In genomic region chr12:53561590-53561953, GRCh38 we compare ENCODE assay signal across 8 cellular contexts. TPM values are rescaled to one million over a fixed set of nuclear protein-coding genes. Genes with fewer than 3 reads are reported as not detected.
DNase-seq lines count a peak whose midpoint lies in the region; TF ChIP-seq lines count a peak whose summit lies in the region.

No MANE protein-coding gene starts in this region.

- no peaks in the 10 kb centered on the region for H3K36me3 Mint-ChIP-seq in chondrocyte (ENCODE audit: low read depth)

- H3K36me3 ChIP-seq in H7 (replicated peaks; ENCODE audit: control insufficient read depth, insufficient read depth, low read length) = no peaks in the 10 kb centered on the region

- no peak overlapping the region for H3K4me3 Mint-ChIP-seq in chondrocyte (ENCODE audit: unreplicated experiment)

- no peak for TF ChIP-seq CTCF in chondrocyte (IDR thresholded peaks at IDR 0.05)

- no peaks in the 10 kb centered on the region for H3K9me3 Mint-ChIP-seq in chondrocyte (ENCODE audit: low read depth)

- peak; percentile 85 for DNase-seq in DMS53 treated with DMSO at 0.1 percent for 48 hours (lab: John Stamatoyannopoulos, UW; ENCODE audit: unreplicated experiment)
- DNase-seq in MV-4-11 (lab: John Stamatoyannopoulos, UW) = peak; percentile 46
- DNase-seq in chondrocyte (ENCODE audit: low spot score) = no peak
- peak; percentile 76 for DNase-seq in non-pigmented ciliary epithelial cell (ENCODE audit: low read depth)
- no peak for DNase-seq in H7
- no peak for DNase-seq in activated CD4-positive, CD25-positive, alpha-beta regulatory T cell treated with anti-CD3 and anti-CD28 coated beads, Interleukin-2, amount 50 U/mL, for 72 hours
- DNase-seq in hypothalamus (lab: John Stamatoyannopoulos, UW) = no peak
- DNase-seq in NAMALWA (ENCODE audit: low spot score) = no peak

- no peak overlapping the region for H3K4me3 ChIP-seq in H7 (ENCODE audit: insufficient read depth, low read depth, low read length)

- peak overlapping the region; percentile 92 for H3K27ac Mint-ChIP-seq in chondrocyte (ENCODE audit: unreplicated experiment)

- H3K27me3 ChIP-seq in H7 (ENCODE audit: control insufficient read depth, insufficient read depth, low read length) = no peaks in the 10 kb centered on the region

- peaks cover 57% of the 10 kb centered on the region for H3K4me1 Mint-ChIP-seq in chondrocyte (ENCODE audit: low read depth)

- H3K27me3 Mint-ChIP-seq in chondrocyte (ENCODE audit: low read depth) = no peaks in the 10 kb centered on the region

RNA-seq across cellular contexts. Expression of gene NPFF, which starts 54.3 kb away (rescaled TPM):
- total RNA-seq in chondrocyte = 0.92 TPM in 1 of 3 replicates, not detected in the others
- not detected in 2 replicates for total RNA-seq in H7 (2014; rRNA removed; shearing (Covaris generic))

Comparison
In these comparisons a context has a peak if more than half of its experiments do, and no peak if none do; other contexts are left out.
1. DNase-seq: peak in DMS53 treated with DMSO at 0.1 percent for 48 hours (single experiment), MV-4-11 (single experiment) and non-pigmented ciliary epithelial cell (single experiment); none in chondrocyte (single experiment), H7 (single experiment), activated CD4-positive, CD25-positive, alpha-beta regulatory T cell treated with anti-CD3 and anti-CD28 coated beads, Interleukin-2, amount 50 U/mL, for 72 hours (single experiment), hypothalamus (0 of 51) and NAMALWA (single experiment).